ENCODE assay signal across 6 cellular contexts in genomic region chr1:75855734-75856133, GRCh38. TPM values are rescaled to one million over a fixed set of nuclear protein-coding genes. Genes with fewer than 3 reads are reported as not detected.
"Had no signal": no experiment of that assay in that cellular context is flagged by ENCODE, and none has a peak within 500 bp of the region (broad histone marks: within the 10 kb centered on the region; RNA-seq: fewer than 3 reads in every experiment).

No MANE protein-coding gene starts in this region.

- H3K4me3 Mint-ChIP-seq: H9 had no signal

- H3K4me3 ChIP-seq: GM23248 had no signal

- H3K27ac Mint-ChIP-seq: H9 had no signal

- H3K9ac ChIP-seq: GM23248 had no signal

- H3K27ac ChIP-seq: GM23248, HL-60 had no signal

- H2AFZ ChIP-seq: GM23248 had no signal

- H3K4me1 Mint-ChIP-seq: H9 had no signal

- DNase-seq: H9, HCEC 1CT, KG1 had no signal

- H3K9me3 Mint-ChIP-seq: H9 had no signal

RNA-seq across cellular contexts. Expression of gene MSH4, which starts 59.1 kb away (rescaled TPM):
- total RNA-seq: GM23248, HT1080 had no signal
